In the genomic region with DNA sequence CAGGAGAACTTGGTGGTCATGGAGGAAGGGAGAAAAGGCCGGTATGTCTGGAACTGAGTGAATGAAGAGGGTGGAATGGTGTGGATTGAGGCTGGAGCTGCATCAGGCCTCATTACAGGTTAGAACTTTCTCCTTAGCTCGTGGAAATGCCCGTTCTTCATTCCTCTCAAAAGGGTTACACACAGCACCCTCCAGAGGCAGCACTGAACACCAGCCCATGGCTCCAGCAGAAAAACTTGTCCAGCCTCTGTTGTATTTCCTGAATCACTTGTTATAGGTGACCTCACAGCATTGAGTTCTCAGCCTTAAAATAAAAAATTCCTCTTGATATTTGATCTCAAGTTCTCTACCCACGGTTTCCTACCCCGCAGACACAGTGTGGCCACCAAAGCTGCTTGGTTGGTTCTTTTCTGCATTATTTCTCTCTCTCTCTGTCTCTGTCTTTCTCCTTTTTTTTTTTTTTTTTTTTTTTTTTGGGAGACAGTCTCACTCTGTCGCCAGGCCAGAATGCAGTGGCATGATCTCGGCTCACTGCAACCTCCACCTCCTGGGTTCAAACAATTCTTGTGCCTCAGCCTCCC, we compare ENCODE assay signal across 1 cellular context.
TF ChIP-seq lines count a peak whose summit lies in the region.

No MANE protein-coding gene starts in this region.

TF ChIP-seq in HepG2, 621 proteins besides CTCF, POLR2A, EP300 and RAD21 (continued from another document):
- TF ChIP-seq, protein P1, sequence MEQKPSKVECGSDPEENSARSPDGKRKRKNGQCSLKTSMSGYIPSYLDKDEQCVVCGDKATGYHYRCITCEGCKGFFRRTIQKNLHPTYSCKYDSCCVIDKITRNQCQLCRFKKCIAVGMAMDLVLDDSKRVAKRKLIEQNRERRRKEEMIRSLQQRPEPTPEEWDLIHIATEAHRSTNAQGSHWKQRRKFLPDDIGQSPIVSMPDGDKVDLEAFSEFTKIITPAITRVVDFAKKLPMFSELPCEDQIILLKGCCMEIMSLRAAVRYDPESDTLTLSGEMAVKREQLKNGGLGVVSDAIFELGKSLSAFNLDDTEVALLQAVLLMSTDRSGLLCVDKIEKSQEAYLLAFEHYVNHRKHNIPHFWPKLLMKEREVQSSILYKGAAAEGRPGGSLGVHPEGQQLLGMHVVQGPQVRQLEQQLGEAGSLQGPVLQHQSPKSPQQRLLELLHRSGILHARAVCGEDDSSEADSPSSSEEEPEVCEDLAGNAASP (CRISPR knock-in tag; IDR thresholded peaks at IDR 0.05; ENCODE audit: borderline replicate concordance): 0 out of 2 replicates have a peak, but pooled peaks have one; percentile 25
- TF ChIP-seq SPEN (CRISPR knock-in tag; IDR thresholded peaks at IDR 0.05; ENCODE audit: low read depth): peak; percentile 57; the same call in 1 of the 2 replicates
- peak; percentile 44; the same call in 1 of the 2 replicates for TF ChIP-seq SALL1 (CRISPR knock-in tag; IDR thresholded peaks at IDR 0.05)
- TF ChIP-seq FOSL2 (CRISPR knock-in tag; IDR thresholded peaks at IDR 0.05): peak; percentile 30; the same call in 1 of the 2 replicates
- no peak for TF ChIP-seq WIZ (CRISPR knock-in tag; IDR thresholded peaks at IDR 0.05)
- no peak for TF ChIP-seq ZNF841 (CRISPR knock-in tag; IDR thresholded peaks at IDR 0.05; ENCODE audit: borderline replicate concordance)
- TF ChIP-seq ZNF282 (IDR thresholded peaks at IDR 0.05; ENCODE audit: partially characterized antibody): no peak
- peak; percentile 40; the same call in 1 of the 3 replicates for TF ChIP-seq MXI1 (IDR thresholded peaks at IDR 0.05; ENCODE audit: borderline replicate concordance, low read depth, low read length)
- TF ChIP-seq PHF21A (CRISPR knock-in tag; IDR thresholded peaks at IDR 0.05): 0 out of 2 replicates have a peak, but pooled peaks have one; percentile 21
- TF ChIP-seq SOX5 (CRISPR knock-in tag; IDR thresholded peaks at IDR 0.05; ENCODE audit: borderline replicate concordance): 0 out of 2 replicates have a peak, but pooled peaks have one; percentile 16
- TF ChIP-seq SMAD3 (CRISPR knock-in tag; IDR thresholded peaks at IDR 0.05): peak; percentile 35; the same call in 1 of the 2 replicates
- TF ChIP-seq, protein P2, sequence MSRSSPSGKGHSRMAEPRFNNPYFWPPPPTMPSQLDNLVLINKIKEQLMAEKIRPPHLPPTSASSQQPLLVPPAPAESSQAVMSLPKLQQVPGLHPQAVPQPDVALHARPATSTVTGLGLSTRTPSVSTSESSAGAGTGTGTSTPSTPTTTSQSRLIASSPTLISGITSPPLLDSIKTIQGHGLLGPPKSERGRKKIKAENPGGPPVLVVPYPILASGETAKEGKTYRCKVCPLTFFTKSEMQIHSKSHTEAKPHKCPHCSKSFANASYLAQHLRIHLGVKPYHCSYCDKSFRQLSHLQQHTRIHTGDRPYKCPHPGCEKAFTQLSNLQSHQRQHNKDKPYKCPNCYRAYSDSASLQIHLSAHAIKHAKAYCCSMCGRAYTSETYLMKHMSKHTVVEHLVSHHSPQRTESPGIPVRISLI (CRISPR knock-in tag; IDR thresholded peaks at IDR 0.05; ENCODE audit: borderline replicate concordance): peak; percentile 61; the same call in 1 of the 2 replicates
- peak; percentile 89 for TF ChIP-seq XRCC5 (optimal IDR thresholded peaks at IDR 0.05; ENCODE audit: low read length)
- 0 out of 2 replicates have a peak, but pooled peaks have one; percentile 2 for TF ChIP-seq KAT7 (CRISPR knock-in tag; IDR thresholded peaks at IDR 0.05; ENCODE audit: borderline replicate concordance)
- TF ChIP-seq BCL6 (CRISPR knock-in tag; IDR thresholded peaks at IDR 0.05): peak; percentile 46; the same call in 1 of the 2 replicates
- no peak for TF ChIP-seq SOX6 (IDR thresholded peaks at IDR 0.05)
- TF ChIP-seq SOX6 (CRISPR knock-in tag; IDR thresholded peaks at IDR 0.05): peak; percentile 33; the same call in 1 of the 2 replicates
- no peak for TF ChIP-seq NR3C1 (CRISPR knock-in tag; IDR thresholded peaks at IDR 0.05)
- TF ChIP-seq ZNF501 (CRISPR knock-in tag; IDR thresholded peaks at IDR 0.05): no peak
- 0 out of 2 replicates have a peak, but pooled peaks have one; percentile 30 for TF ChIP-seq RFXAP (CRISPR knock-in tag; IDR thresholded peaks at IDR 0.05; ENCODE audit: borderline replicate concordance)
- TF ChIP-seq ZMAT3 (CRISPR knock-in tag; conservative IDR thresholded peaks at IDR 0.05): no peak
- 0 out of 2 replicates have a peak, but pooled peaks have one; percentile 35 for TF ChIP-seq GATAD2A (CRISPR knock-in tag; IDR thresholded peaks at IDR 0.05)
- TF ChIP-seq, protein P3, sequence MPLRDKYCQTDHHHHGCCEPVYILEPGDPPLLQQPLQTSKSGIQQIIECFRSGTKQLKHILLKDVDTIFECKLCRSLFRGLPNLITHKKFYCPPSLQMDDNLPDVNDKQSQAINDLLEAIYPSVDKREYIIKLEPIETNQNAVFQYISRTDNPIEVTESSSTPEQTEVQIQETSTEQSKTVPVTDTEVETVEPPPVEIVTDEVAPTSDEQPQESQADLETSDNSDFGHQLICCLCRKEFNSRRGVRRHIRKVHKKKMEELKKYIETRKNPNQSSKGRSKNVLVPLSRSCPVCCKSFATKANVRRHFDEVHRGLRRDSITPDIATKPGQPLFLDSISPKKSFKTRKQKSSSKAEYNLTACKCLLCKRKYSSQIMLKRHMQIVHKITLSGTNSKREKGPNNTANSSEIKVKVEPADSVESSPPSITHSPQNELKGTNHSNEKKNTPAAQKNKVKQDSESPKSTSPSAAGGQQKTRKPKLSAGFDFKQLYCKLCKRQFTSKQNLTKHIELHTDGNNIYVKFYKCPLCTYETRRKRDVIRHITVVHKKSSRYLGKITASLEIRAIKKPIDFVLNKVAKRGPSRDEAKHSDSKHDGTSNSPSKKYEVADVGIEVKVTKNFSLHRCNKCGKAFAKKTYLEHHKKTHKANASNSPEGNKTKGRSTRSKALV (CRISPR knock-in tag; IDR thresholded peaks at IDR 0.05): peak; percentile 59; the same call in 1 of the 2 replicates
- TF ChIP-seq NR2F6 (IDR thresholded peaks at IDR 0.05): no peak
- peak; percentile 38; the same call in 1 of the 2 replicates for TF ChIP-seq NR2F6 (CRISPR knock-in tag; IDR thresholded peaks at IDR 0.05)
- peak; percentile 75 for TF ChIP-seq ELF3 (CRISPR knock-in tag; IDR thresholded peaks at IDR 0.05)
- TF ChIP-seq SAP130 (CRISPR knock-in tag; IDR thresholded peaks at IDR 0.05; ENCODE audit: low read depth): peak; percentile 45; the same call in 1 of the 2 replicates
- TF ChIP-seq, protein P4, sequence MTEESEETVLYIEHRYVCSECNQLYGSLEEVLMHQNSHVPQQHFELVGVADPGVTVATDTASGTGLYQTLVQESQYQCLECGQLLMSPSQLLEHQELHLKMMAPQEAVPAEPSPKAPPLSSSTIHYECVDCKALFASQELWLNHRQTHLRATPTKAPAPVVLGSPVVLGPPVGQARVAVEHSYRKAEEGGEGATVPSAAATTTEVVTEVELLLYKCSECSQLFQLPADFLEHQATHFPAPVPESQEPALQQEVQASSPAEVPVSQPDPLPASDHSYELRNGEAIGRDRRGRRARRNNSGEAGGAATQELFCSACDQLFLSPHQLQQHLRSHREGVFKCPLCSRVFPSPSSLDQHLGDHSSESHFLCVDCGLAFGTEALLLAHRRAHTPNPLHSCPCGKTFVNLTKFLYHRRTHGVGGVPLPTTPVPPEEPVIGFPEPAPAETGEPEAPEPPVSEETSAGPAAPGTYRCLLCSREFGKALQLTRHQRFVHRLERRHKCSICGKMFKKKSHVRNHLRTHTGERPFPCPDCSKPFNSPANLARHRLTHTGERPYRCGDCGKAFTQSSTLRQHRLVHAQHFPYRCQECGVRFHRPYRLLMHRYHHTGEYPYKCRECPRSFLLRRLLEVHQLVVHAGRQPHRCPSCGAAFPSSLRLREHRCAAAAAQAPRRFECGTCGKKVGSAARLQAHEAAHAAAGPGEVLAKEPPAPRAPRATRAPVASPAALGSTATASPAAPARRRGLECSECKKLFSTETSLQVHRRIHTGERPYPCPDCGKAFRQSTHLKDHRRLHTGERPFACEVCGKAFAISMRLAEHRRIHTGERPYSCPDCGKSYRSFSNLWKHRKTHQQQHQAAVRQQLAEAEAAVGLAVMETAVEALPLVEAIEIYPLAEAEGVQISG (CRISPR knock-in tag; IDR thresholded peaks at IDR 0.05): peak; percentile 12; the same call in 1 of the 2 replicates
- TF ChIP-seq, protein P5, sequence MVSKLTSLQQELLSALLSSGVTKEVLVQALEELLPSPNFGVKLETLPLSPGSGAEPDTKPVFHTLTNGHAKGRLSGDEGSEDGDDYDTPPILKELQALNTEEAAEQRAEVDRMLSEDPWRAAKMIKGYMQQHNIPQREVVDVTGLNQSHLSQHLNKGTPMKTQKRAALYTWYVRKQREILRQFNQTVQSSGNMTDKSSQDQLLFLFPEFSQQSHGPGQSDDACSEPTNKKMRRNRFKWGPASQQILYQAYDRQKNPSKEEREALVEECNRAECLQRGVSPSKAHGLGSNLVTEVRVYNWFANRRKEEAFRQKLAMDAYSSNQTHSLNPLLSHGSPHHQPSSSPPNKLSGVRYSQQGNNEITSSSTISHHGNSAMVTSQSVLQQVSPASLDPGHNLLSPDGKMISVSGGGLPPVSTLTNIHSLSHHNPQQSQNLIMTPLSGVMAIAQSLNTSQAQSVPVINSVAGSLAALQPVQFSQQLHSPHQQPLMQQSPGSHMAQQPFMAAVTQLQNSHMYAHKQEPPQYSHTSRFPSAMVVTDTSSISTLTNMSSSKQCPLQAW (CRISPR knock-in tag; IDR thresholded peaks at IDR 0.05): peak; percentile 29; the same call in 1 of the 2 replicates
- TF ChIP-seq, protein P6, sequence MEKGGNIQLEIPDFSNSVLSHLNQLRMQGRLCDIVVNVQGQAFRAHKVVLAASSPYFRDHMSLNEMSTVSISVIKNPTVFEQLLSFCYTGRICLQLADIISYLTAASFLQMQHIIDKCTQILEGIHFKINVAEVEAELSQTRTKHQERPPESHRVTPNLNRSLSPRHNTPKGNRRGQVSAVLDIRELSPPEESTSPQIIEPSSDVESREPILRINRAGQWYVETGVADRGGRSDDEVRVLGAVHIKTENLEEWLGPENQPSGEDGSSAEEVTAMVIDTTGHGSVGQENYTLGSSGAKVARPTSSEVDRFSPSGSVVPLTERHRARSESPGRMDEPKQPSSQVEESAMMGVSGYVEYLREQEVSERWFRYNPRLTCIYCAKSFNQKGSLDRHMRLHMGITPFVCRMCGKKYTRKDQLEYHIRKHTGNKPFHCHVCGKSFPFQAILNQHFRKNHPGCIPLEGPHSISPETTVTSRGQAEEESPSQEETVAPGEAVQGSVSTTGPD (CRISPR knock-in tag; IDR thresholded peaks at IDR 0.05): peak; percentile 40; the same call in 1 of the 2 replicates
- peak; percentile 20 for TF ChIP-seq RBM22 (optimal IDR thresholded peaks at IDR 0.05; ENCODE audit: low read length)
- peak; percentile 16; the same call in 1 of the 2 replicates for TF ChIP-seq ZMYM3 (CRISPR knock-in tag; IDR thresholded peaks at IDR 0.05)
- no peak for TF ChIP-seq HNRNPH1 (optimal IDR thresholded peaks at IDR 0.05; ENCODE audit: low read depth, low read length)
- TF ChIP-seq ZNF510 (CRISPR knock-in tag; IDR thresholded peaks at IDR 0.05; ENCODE audit: low read depth): no peak
- peak; percentile 26; the same call in 1 of the 2 replicates for TF ChIP-seq HOXA3 (CRISPR knock-in tag; IDR thresholded peaks at IDR 0.05)
- no peak for TF ChIP-seq HES4 (CRISPR knock-in tag; IDR thresholded peaks at IDR 0.05; ENCODE audit: borderline replicate concordance)
- peak; percentile 85 for TF ChIP-seq SMC3 (IDR thresholded peaks at IDR 0.05; ENCODE audit: low read length)
- 0 out of 2 replicates have a peak, but pooled peaks have one; percentile 32 for TF ChIP-seq SP140L (CRISPR knock-in tag; IDR thresholded peaks at IDR 0.05; ENCODE audit: borderline replicate concordance)
- TF ChIP-seq RXRB (CRISPR knock-in tag; IDR thresholded peaks at IDR 0.05; ENCODE audit: borderline replicate concordance): 0 out of 2 replicates have a peak, but pooled peaks have one; percentile 43
- TF ChIP-seq MED1 (CRISPR knock-in tag; IDR thresholded peaks at IDR 0.05): peak; percentile 23; the same call in 1 of the 2 replicates
- TF ChIP-seq, protein P7, sequence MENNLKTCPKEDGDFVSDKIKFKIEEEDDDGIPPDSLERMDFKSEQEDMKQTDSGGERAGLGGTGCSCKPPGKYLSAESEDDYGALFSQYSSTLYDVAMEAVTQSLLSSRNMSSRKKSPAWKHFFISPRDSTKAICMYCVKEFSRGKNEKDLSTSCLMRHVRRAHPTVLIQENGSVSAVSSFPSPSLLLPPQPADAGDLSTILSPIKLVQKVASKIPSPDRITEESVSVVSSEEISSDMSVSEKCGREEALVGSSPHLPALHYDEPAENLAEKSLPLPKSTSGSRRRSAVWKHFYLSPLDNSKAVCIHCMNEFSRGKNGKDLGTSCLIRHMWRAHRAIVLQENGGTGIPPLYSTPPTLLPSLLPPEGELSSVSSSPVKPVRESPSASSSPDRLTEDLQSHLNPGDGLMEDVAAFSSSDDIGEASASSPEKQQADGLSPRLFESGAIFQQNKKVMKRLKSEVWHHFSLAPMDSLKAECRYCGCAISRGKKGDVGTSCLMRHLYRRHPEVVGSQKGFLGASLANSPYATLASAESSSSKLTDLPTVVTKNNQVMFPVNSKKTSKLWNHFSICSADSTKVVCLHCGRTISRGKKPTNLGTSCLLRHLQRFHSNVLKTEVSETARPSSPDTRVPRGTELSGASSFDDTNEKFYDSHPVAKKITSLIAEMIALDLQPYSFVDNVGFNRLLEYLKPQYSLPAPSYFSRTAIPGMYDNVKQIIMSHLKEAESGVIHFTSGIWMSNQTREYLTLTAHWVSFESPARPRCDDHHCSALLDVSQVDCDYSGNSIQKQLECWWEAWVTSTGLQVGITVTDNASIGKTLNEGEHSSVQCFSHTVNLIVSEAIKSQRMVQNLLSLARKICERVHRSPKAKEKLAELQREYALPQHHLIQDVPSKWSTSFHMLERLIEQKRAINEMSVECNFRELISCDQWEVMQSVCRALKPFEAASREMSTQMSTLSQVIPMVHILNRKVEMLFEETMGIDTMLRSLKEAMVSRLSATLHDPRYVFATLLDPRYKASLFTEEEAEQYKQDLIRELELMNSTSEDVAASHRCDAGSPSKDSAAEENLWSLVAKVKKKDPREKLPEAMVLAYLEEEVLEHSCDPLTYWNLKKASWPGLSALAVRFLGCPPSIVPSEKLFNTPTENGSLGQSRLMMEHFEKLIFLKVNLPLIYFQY (CRISPR knock-in tag; IDR thresholded peaks at IDR 0.05; ENCODE audit: borderline replicate concordance): 0 out of 2 replicates have a peak, but pooled peaks have one; percentile 37
- TF ChIP-seq, protein P8, sequence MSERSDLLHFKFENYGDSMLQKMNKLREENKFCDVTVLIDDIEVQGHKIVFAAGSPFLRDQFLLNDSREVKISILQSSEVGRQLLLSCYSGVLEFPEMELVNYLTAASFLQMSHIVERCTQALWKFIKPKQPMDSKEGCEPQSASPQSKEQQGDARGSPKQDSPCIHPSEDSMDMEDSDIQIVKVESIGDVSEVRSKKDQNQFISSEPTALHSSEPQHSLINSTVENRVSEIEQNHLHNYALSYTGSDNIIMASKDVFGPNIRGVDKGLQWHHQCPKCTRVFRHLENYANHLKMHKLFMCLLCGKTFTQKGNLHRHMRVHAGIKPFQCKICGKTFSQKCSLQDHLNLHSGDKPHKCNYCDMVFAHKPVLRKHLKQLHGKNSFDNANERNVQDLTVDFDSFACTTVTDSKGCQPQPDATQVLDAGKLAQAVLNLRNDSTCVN (CRISPR knock-in tag; IDR thresholded peaks at IDR 0.05; ENCODE audit: borderline replicate concordance): peak; percentile 49; the same call in 1 of the 2 replicates
- peak; percentile 48; the same call in 1 of the 2 replicates for TF ChIP-seq ZBTB38 (CRISPR knock-in tag; IDR thresholded peaks at IDR 0.05)
